In genomic region chr13:35393886-35394285, GRCh38 we compare ENCODE assay signal across 34 cellular contexts.
"Had no signal": no experiment of that assay in that cellular context is flagged by ENCODE, and none has a peak within 500 bp of the region (broad histone marks: within the 10 kb centered on the region; RNA-seq: fewer than 3 reads in every experiment).

No MANE protein-coding gene starts in this region.

- ATAC-seq: activated naive CD4-positive, alpha-beta T cell treated with anti-CD3 and anti-CD28 coated beads, Interleukin-2, amount 50 U/mL, for 72 hours; activated T-cell treated with anti-CD3 and anti-CD28 coated beads, Interleukin-2, amount 50 U/mL, for 4 hours; body of pancreas had no signal

- H3K4me3 ChIP-seq: adrenal gland, body of pancreas, MG63, SJSA1 had no signal

- H3K4me1 ChIP-seq: body of pancreas, SJSA1 had no signal

- DNase-seq: activated B cell treated with CpG ODN at 0.5 μM for 24 hours; activated CD4-positive, alpha-beta memory T cell treated with anti-CD3 and anti-CD28 coated beads for 36 hours; activated CD4-positive, alpha-beta T cell treated with anti-CD3 and anti-CD28 coated beads for 4 hours; activated CD4-positive, alpha-beta T cell treated with anti-CD3 and anti-CD28 coated beads, Interleukin-2, amount 50 U/mL, for 1 hour; activated CD4-positive, CD25-positive, alpha-beta regulatory T cell treated with anti-CD3 and anti-CD28 coated beads, Interleukin-2, amount 50 U/mL, for 72 hours; activated CD8-positive, alpha-beta memory T cell treated with anti-CD3 and anti-CD28 coated beads, Interleukin-2, amount 50 U/mL, for 4 hours; activated gamma-delta T cell treated with Interleukin-2 at 50 U/mL for 16 hours; activated naive CD4-positive, alpha-beta T cell treated with anti-CD3 and anti-CD28 coated beads for 36 hours; activated T-cell treated with anti-CD3 and anti-CD28 coated beads for 4 hours; activated T-cell treated with anti-CD3 and anti-CD28 coated beads, Interleukin-2, amount 50 U/mL, for 4 hours; adrenal gland; body of pancreas; central memory CD4-positive, alpha-beta T cell; Kasumi-1; KG1; MG63; NCI-H1048; NCI-H1105 treated with DMSO at 0.1 percent for 48 hours; NCI-H1436; NCI-H1694; NCI-H1930; NCI-H2081 treated with DMSO at 0.1 percent for 48 hours; NCI-H345; NCI-H510A; NCI-H526; NCI-H774; SHP77 treated with DMSO at 0.1 percent for 48 hours; SW 1271; T-helper 1 cell; T-helper 2 cell; T-helper 9 cell had no signal

- H3K27ac ChIP-seq: adrenal gland, body of pancreas, SJSA1, VCaP had no signal

- H3K9me3 ChIP-seq: adrenal gland, body of pancreas, MG63, SJSA1 had no signal

- H3K36me3 ChIP-seq: adrenal gland, MG63, SJSA1 had no signal

- H3K27me3 ChIP-seq: adrenal gland, body of pancreas, MG63, SJSA1 had no signal
